In the genomic region with DNA sequence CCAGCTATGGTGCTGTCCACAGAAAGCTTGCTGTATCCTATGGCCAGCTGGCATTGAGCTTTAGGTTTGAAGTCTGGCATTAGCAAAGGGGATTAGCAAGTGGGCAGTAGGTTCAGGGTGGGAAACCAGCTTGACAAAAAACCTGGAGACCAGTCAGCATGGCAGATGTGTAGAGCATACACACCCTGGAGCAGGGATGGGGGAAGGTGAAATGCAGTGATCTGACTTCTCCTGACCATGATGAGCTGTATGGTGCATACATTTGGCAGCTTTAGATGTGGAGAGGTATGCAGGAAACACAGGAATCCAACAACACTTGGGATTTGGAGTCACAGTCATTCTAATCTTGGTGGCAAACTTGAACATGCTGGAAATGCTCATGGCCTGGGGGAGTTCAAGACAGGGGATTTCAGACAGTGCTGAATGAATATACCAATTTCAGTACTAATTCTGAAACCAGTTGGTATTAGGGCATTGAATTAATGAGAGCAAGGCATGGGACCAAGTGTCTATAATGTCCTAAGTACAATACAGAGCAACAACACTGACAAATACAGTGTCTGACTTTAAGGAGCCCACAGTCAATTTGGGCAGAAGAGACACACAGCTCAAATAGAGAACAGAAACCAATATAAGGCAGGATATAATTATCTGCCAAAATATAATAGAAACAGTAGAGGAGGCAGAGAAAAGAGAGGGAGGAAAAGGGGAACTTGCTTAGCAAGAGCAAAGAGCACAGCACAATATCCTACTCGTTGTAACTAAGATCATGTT, we compare ENCODE assay signal across 9 cellular contexts. TPM values are rescaled to one million over a fixed set of nuclear protein-coding genes. Genes with fewer than 3 reads are reported as not detected.
DNase-seq lines count a peak whose midpoint lies in the region; ATAC-seq and TF ChIP-seq lines count a peak whose summit lies in the region.
"Had no signal": no experiment of that assay in that cellular context is flagged by ENCODE, and none has a peak within 500 bp of the region (broad histone marks: within the 10 kb centered on the region; RNA-seq: fewer than 3 reads in every experiment).

No MANE protein-coding gene starts in this region.

- peak overlapping the region; percentile 92 for H3K27ac Mint-ChIP-seq in activated naive CD4-positive, alpha-beta T cell treated with anti-CD3 and anti-CD28 coated beads, Interleukin-2, amount 50 U/mL, for 24 hours
- H3K27ac Mint-ChIP-seq in stimulated activated naive CD8-positive, alpha-beta T cell treated with anti-CD3 and anti-CD28 coated beads, Interleukin-15, amount 100 ng/mL, for 72 hours, result peak overlapping the region; percentile 20 to 47
- no peak overlapping the region for H3K27ac Mint-ChIP-seq in progenitor cell of endocrine pancreas

- peak; percentile 77 for ATAC-seq in HG02981 (IDR thresholded peaks at IDR 0.05; ENCODE audit: unreplicated experiment)
- ATAC-seq in stimulated activated naive CD8-positive, alpha-beta T cell treated with anti-CD3 and anti-CD28 coated beads, Interleukin-15, amount 100 ng/mL, for 72 hours, result peak; percentile 92

- H3K9me3 Mint-ChIP-seq in activated naive CD4-positive, alpha-beta T cell treated with anti-CD3 and anti-CD28 coated beads, Interleukin-2, amount 50 U/mL, for 24 hours, result peaks cover 5% of the 10 kb centered on the region
- H3K9me3 Mint-ChIP-seq in stimulated activated naive CD8-positive, alpha-beta T cell treated with anti-CD3 and anti-CD28 coated beads, Interleukin-15, amount 100 ng/mL, for 72 hours, result no peaks in the 10 kb centered on the region
- peaks cover 4% of the 10 kb centered on the region for H3K9me3 Mint-ChIP-seq in progenitor cell of endocrine pancreas (ENCODE audit: low read depth)

- H3K4me3 Mint-ChIP-seq in activated naive CD4-positive, alpha-beta T cell treated with anti-CD3 and anti-CD28 coated beads, Interleukin-2, amount 50 U/mL, for 24 hours, result peak overlapping the region; percentile 63
- H3K4me3 Mint-ChIP-seq in stimulated activated naive CD8-positive, alpha-beta T cell treated with anti-CD3 and anti-CD28 coated beads, Interleukin-15, amount 100 ng/mL, for 72 hours, result peak overlapping the region; percentile 65 to 67
- H3K4me3 Mint-ChIP-seq in progenitor cell of endocrine pancreas (ENCODE audit: low read depth), result no peak overlapping the region

- H3K36me3 Mint-ChIP-seq in activated naive CD4-positive, alpha-beta T cell treated with anti-CD3 and anti-CD28 coated beads, Interleukin-2, amount 50 U/mL, for 24 hours, result peaks cover 17% of the 10 kb centered on the region
- no peaks in the 10 kb centered on the region for H3K36me3 Mint-ChIP-seq in progenitor cell of endocrine pancreas (ENCODE audit: insufficient read depth)

- H3K4me1 Mint-ChIP-seq in activated naive CD4-positive, alpha-beta T cell treated with anti-CD3 and anti-CD28 coated beads, Interleukin-2, amount 50 U/mL, for 24 hours, result peaks cover 98% of the 10 kb centered on the region
- peaks cover 94% of the 10 kb centered on the region for H3K4me1 Mint-ChIP-seq in stimulated activated naive CD8-positive, alpha-beta T cell treated with anti-CD3 and anti-CD28 coated beads, Interleukin-15, amount 100 ng/mL, for 72 hours
- no peaks in the 10 kb centered on the region for H3K4me1 Mint-ChIP-seq in progenitor cell of endocrine pancreas (ENCODE audit: low read depth)

- TF ChIP-seq CTCF in progenitor cell of endocrine pancreas (IDR thresholded peaks at IDR 0.05; ENCODE audit: unreplicated experiment), result no peak

- DNase-seq in activated naive CD4-positive, alpha-beta T cell treated with Interleukin-2 at 50 U/mL for 16 hours, result no peak
- DNase-seq in OCI-M1 (lab: John Stamatoyannopoulos, UW), result peak; percentile 75
- no peak for DNase-seq in stimulated activated naive CD8-positive, alpha-beta T cell treated with anti-CD3 and anti-CD28 coated beads, Interleukin-15, amount 100 ng/mL, for 72 hours
- DNase-seq in progenitor cell of endocrine pancreas (ENCODE audit: low spot score, unreplicated experiment), result no peak
- DNase-seq in stimulated activated CD8-positive, alpha-beta memory T cell treated with anti-CD3 and anti-CD28 coated beads, Interleukin-4, amount 100 ng/mL, for 48 hours, result no peak
- no peak for DNase-seq in NCI-H187 treated with DMSO at 0.1 percent for 48 hours (lab: John Stamatoyannopoulos, UW)
- DNase-seq: stimulated activated CD4-positive, alpha-beta T cell treated with anti-CD3 and anti-CD28 coated beads, Interleukin-4, amount 100 ng/mL, for 4 hours had no signal

- H3K27me3 Mint-ChIP-seq in activated naive CD4-positive, alpha-beta T cell treated with anti-CD3 and anti-CD28 coated beads, Interleukin-2, amount 50 U/mL, for 24 hours, result no peaks in the 10 kb centered on the region
- no peaks in the 10 kb centered on the region for H3K27me3 Mint-ChIP-seq in stimulated activated naive CD8-positive, alpha-beta T cell treated with anti-CD3 and anti-CD28 coated beads, Interleukin-15, amount 100 ng/mL, for 72 hours
- peaks cover 4% of the 10 kb centered on the region for H3K27me3 Mint-ChIP-seq in progenitor cell of endocrine pancreas

RNA-seq across cellular contexts. Expression of gene ARHGAP15, which starts 11.8 kb away (rescaled TPM):
- not detected in 2 replicates for total RNA-seq in progenitor cell of endocrine pancreas
